2 cellular contexts compared by ENCODE assay signal in the genomic region with DNA sequence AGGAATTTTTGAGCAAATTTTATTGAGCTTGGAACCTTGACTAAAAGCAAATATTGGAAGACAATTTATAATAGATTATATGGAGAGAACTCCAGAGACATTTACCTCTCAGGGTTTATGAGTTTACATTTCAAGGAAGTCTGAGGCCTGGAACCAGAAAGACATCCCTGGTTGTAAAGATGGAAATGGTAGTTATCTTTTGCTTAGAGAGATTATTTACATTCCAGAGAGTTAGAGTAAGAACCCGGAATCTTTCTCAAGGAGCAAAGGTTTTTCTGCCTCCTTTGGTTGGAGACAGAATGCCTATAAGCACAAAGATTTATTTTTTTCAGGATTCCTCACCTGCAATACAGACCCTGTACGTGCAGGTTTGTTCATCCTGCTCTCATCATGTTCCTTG.
TF ChIP-seq lines count a peak whose summit lies in the region.

No MANE protein-coding gene starts in this region.

TF ChIP-seq in IMR-90, 13 proteins besides CTCF, POLR2A, EP300 and RAD21 (continued from another document):
- TF ChIP-seq RCOR1 (IDR thresholded peaks at IDR 0.05; ENCODE audit: insufficient replicate concordance, low read length) (no peak), MAZ (IDR thresholded peaks at IDR 0.05; ENCODE audit: borderline replicate concordance, low read depth, low read length) (no peak), MAFK (IDR thresholded peaks at IDR 0.05; ENCODE audit: low read depth, low read length) (no peak), FOS (IDR thresholded peaks at IDR 0.05; ENCODE audit: low read depth, low read length) (no peak), RFX5 (IDR thresholded peaks at IDR 0.05; ENCODE audit: low read depth, low read length) (no peak), BHLHE40 (IDR thresholded peaks at IDR 0.05; ENCODE audit: low read depth, low read length) (no peak)
- TF ChIP-seq, protein P1, sequence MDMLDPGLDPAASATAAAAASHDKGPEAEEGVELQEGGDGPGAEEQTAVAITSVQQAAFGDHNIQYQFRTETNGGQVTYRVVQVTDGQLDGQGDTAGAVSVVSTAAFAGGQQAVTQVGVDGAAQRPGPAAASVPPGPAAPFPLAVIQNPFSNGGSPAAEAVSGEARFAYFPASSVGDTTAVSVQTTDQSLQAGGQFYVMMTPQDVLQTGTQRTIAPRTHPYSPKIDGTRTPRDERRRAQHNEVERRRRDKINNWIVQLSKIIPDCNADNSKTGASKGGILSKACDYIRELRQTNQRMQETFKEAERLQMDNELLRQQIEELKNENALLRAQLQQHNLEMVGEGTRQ (IDR thresholded peaks at IDR 0.05; ENCODE audit: low read depth, low read length), result no peak

TF ChIP-seq in GM23338, 12 proteins besides CTCF, POLR2A, EP300 and RAD21 (continued from another document):
- TF ChIP-seq, protein P2, sequence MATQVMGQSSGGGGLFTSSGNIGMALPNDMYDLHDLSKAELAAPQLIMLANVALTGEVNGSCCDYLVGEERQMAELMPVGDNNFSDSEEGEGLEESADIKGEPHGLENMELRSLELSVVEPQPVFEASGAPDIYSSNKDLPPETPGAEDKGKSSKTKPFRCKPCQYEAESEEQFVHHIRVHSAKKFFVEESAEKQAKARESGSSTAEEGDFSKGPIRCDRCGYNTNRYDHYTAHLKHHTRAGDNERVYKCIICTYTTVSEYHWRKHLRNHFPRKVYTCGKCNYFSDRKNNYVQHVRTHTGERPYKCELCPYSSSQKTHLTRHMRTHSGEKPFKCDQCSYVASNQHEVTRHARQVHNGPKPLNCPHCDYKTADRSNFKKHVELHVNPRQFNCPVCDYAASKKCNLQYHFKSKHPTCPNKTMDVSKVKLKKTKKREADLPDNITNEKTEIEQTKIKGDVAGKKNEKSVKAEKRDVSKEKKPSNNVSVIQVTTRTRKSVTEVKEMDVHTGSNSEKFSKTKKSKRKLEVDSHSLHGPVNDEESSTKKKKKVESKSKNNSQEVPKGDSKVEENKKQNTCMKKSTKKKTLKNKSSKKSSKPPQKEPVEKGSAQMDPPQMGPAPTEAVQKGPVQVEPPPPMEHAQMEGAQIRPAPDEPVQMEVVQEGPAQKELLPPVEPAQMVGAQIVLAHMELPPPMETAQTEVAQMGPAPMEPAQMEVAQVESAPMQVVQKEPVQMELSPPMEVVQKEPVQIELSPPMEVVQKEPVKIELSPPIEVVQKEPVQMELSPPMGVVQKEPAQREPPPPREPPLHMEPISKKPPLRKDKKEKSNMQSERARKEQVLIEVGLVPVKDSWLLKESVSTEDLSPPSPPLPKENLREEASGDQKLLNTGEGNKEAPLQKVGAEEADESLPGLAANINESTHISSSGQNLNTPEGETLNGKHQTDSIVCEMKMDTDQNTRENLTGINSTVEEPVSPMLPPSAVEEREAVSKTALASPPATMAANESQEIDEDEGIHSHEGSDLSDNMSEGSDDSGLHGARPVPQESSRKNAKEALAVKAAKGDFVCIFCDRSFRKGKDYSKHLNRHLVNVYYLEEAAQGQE (IDR thresholded peaks at IDR 0.05; ENCODE audit: unreplicated experiment), result no peak
- no peak for TF ChIP-seq NANOG (IDR thresholded peaks at IDR 0.05; ENCODE audit: borderline replicate concordance)
- TF ChIP-seq, protein P3, sequence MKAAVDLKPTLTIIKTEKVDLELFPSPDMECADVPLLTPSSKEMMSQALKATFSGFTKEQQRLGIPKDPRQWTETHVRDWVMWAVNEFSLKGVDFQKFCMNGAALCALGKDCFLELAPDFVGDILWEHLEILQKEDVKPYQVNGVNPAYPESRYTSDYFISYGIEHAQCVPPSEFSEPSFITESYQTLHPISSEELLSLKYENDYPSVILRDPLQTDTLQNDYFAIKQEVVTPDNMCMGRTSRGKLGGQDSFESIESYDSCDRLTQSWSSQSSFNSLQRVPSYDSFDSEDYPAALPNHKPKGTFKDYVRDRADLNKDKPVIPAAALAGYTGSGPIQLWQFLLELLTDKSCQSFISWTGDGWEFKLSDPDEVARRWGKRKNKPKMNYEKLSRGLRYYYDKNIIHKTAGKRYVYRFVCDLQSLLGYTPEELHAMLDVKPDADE (IDR thresholded peaks at IDR 0.05), result no peak
